In genomic region chr19:42450314-42450934, GRCh38 we compare ENCODE assay signal across 1 cellular context.
TF ChIP-seq lines count a peak whose summit lies in the region.

No MANE protein-coding gene starts in this region.

TF ChIP-seq in K562, 482 proteins besides CTCF, POLR2A, EP300 and RAD21 (continued from another document and continues in another):
- TF ChIP-seq DEAF1 (CRISPR knock-in tag; IDR thresholded peaks at IDR 0.05) (peak; percentile 91), TFE3 (CRISPR knock-in tag; IDR thresholded peaks at IDR 0.05) (no peak), GATAD2B (IDR thresholded peaks at IDR 0.05; ENCODE audit: borderline replicate concordance) (no peak), PATZ1 (CRISPR knock-in tag; IDR thresholded peaks at IDR 0.05; ENCODE audit: borderline replicate concordance) (no peak), HDAC3 (IDR thresholded peaks at IDR 0.05; ENCODE audit: borderline replicate concordance, partially characterized antibody) (no peak), ZNF384 (IDR thresholded peaks at IDR 0.05; ENCODE audit: low read depth, low read length) (peak; percentile 45; the same call in 1 of the 2 replicates), NCOA1 (IDR thresholded peaks at IDR 0.05; ENCODE audit: low read depth) (peak; percentile 61; the same call in 1 of the 2 replicates), TFAM (CRISPR knock-in tag; conservative IDR thresholded peaks at IDR 0.05) (no peak), FUS (optimal IDR thresholded peaks at IDR 0.05; ENCODE audit: low read depth, low read length) (no peak), ZNF134 (CRISPR knock-in tag; conservative IDR thresholded peaks at IDR 0.05) (no peak), SMARCA4 (IDR thresholded peaks at IDR 0.05) (peak; percentile 67), PYGO2 (tag; IDR thresholded peaks at IDR 0.05) (no peak), CHD7 (IDR thresholded peaks at IDR 0.05; ENCODE audit: low read depth, low read length) (no peak), BDP1 (IDR thresholded peaks at IDR 0.05; ENCODE audit: insufficient read depth, insufficient read length) (no peak), MIER1 (IDR thresholded peaks at IDR 0.05; ENCODE audit: low read depth) (no peak), PKNOX1 (IDR thresholded peaks at IDR 0.05) (peak; percentile 89), ZBTB12 (CRISPR knock-in tag; IDR thresholded peaks at IDR 0.05) (0 out of 2 replicates have a peak, but pooled peaks have one; percentile 42), DIDO1 (tag; IDR thresholded peaks at IDR 0.05; ENCODE audit: low read depth) (no peak), ATF7 (IDR thresholded peaks at IDR 0.05) (peak; percentile 76), ZNF75A (CRISPR knock-in tag; IDR thresholded peaks at IDR 0.05) (no peak), NFIC (IDR thresholded peaks at IDR 0.05) (peak; percentile 97), XRCC5 (IDR thresholded peaks at IDR 0.05; ENCODE audit: low read depth, low read length) (peak; percentile 78; the same call in 1 of the 2 replicates), ZNF12 (CRISPR knock-in tag; IDR thresholded peaks at IDR 0.05) (no peak), GATA2 (CRISPR knock-in tag; IDR thresholded peaks at IDR 0.05) (peak; percentile 60; the same call in 1 of the 2 replicates), NCOA2 (IDR thresholded peaks at IDR 0.05; ENCODE audit: partially characterized antibody in 2 of 2) (no peak), ELF4 (CRISPR knock-in tag; IDR thresholded peaks at IDR 0.05) (peak; percentile 49; the same call in 1 of the 2 replicates), ZNF644 (tag; IDR thresholded peaks at IDR 0.05; ENCODE audit: low read depth) (no peak), ZNF77 (CRISPR knock-in tag; IDR thresholded peaks at IDR 0.05) (no peak), NFRKB (IDR thresholded peaks at IDR 0.05; ENCODE audit: low read depth) (0 out of 2 replicates have a peak, but pooled peaks have one; percentile 5), SNAPC5 (CRISPR knock-in tag; IDR thresholded peaks at IDR 0.05) (no peak), ZNF561 (CRISPR knock-in tag; conservative IDR thresholded peaks at IDR 0.05) (no peak), DPF2 (IDR thresholded peaks at IDR 0.05) (peak; percentile 84), FOXM1 (IDR thresholded peaks at IDR 0.05; ENCODE audit: low read depth) (no peak), FOXM1 (CRISPR knock-in tag; IDR thresholded peaks at IDR 0.05; ENCODE audit: low read depth) (no peak), SOX6 (IDR thresholded peaks at IDR 0.05) (peak; percentile 91), ZNF699 (CRISPR knock-in tag; IDR thresholded peaks at IDR 0.05; ENCODE audit: insufficient replicate concordance) (no peak), POLR3G (IDR thresholded peaks at IDR 0.05; ENCODE audit: extremely low read depth, insufficient read length, insufficient replicate concordance) (no peak), ZBED1 (IDR thresholded peaks at IDR 0.05) (no peak), ELK1 (CRISPR knock-in tag; IDR thresholded peaks at IDR 0.05) (no peak), ZBTB5 (IDR thresholded peaks at IDR 0.05) (no peak), YBX1 (IDR thresholded peaks at IDR 0.05) (no peak), RNF2 (IDR thresholded peaks at IDR 0.05) (peak; percentile 81; the same call in 1 of the 2 replicates)
